Comparison of ENCODE assay signal across 18 cellular contexts in the genomic region with DNA sequence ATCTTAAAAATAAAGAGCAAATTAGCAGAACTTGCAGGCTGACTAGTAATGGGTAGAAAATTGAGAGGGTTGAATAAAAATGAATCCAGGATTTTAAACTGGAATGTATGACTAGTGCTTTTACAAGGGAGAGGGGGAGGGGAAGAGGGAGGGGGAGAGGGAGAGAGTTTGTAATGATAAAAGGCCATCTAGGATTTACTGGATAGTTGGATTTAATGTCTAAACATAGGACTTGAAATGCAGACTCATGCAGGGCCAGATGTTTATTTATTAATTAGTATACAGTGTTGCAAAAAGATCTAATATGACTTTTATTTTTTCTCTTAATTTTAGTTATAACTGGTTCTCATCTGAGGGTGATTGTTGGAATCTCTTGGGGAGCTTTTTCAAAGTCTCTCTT. TPM values are rescaled to one million over a fixed set of nuclear protein-coding genes. Genes with fewer than 3 reads are reported as not detected.
DNase-seq lines count a peak whose midpoint lies in the region; ATAC-seq and TF ChIP-seq lines count a peak whose summit lies in the region.
"Had no signal": no experiment of that assay in that cellular context is flagged by ENCODE, and none has a peak within 500 bp of the region (broad histone marks: within the 10 kb centered on the region; RNA-seq: fewer than 3 reads in every experiment).

No MANE protein-coding gene starts in this region.

- CTCF ChIA-PET in SK-N-SH (lab: Yijun Ruan, JAX): interaction anchor here (0.8 to 1.8 kb wide), 2 partner anchors 8 to 14 kb away, joined by 3 to 4 read pairs; no protein-coding TSS in a partner anchor

- TF ChIP-seq RAD21 in SK-N-SH (IDR thresholded peaks at IDR 0.05; ENCODE audit: low read length): no peak

- H3K4me3 ChIP-seq in SK-N-SH (ENCODE audit: low read depth in 2 of 2, low read length in 1 of 2) (no peak overlapping the region), SK-N-MC (no peak overlapping the region)
- H3K4me3 ChIP-seq: MG63 had no signal

- ATAC-seq in SK-N-SH treated with all-trans-retinoic acid at 6 μM for 48 hours: no peak
- no peak for ATAC-seq in memory B cell (ENCODE audit: low read depth)
- no peak for ATAC-seq in effector memory CD8-positive, alpha-beta T cell (replicated peaks)

- H3K4me3 Mint-ChIP-seq in memory B cell: no peak overlapping the region
- H3K4me3 Mint-ChIP-seq in activated T-cell treated with anti-CD3 and anti-CD28 coated beads, Interleukin-2, amount 50 U/mL, for 24 hours: no peak overlapping the region
- no peak overlapping the region for H3K4me3 Mint-ChIP-seq in effector memory CD8-positive, alpha-beta T cell
- H3K4me3 Mint-ChIP-seq: CD14-positive monocyte had no signal

- H3K9ac ChIP-seq in SK-N-SH (no peak overlapping the region), SK-N-MC (ENCODE audit: insufficient read length) (no peak overlapping the region)

- peak overlapping the region; percentile 31 for H3K27ac Mint-ChIP-seq in memory B cell
- H3K27ac Mint-ChIP-seq in activated T-cell treated with anti-CD3 and anti-CD28 coated beads, Interleukin-2, amount 50 U/mL, for 24 hours: no peak overlapping the region
- H3K27ac Mint-ChIP-seq in effector memory CD8-positive, alpha-beta T cell: no peak overlapping the region
- H3K27ac Mint-ChIP-seq: CD14-positive monocyte had no signal

- no peak overlapping the region for H3K27ac ChIP-seq in SK-N-SH (ENCODE audit: low read depth in 2 of 2, low read length in 1 of 2)
- H3K27ac ChIP-seq in SK-N-MC: peak overlapping the region; percentile 28; the same call in 1 of the 2 replicates

- no peaks in the 10 kb centered on the region for H3K9me2 ChIP-seq in SK-N-SH

- peaks cover 12 to 33% of the 10 kb centered on the region in 2 experiments; a peak in 3 of 4 replicates for H3K4me1 ChIP-seq in SK-N-SH (ENCODE audit: control insufficient read depth in 1 of 2, insufficient read depth in 2 of 2, low read depth in 1 of 2, low read length in 1 of 2)

- peaks cover 12% of the 10 kb centered on the region for H3F3A ChIP-seq in SK-N-SH (replicated peaks; ENCODE audit: insufficient read depth)

- H3K9me3 Mint-ChIP-seq in memory B cell: no peaks in the 10 kb centered on the region
- H3K9me3 Mint-ChIP-seq in activated T-cell treated with anti-CD3 and anti-CD28 coated beads, Interleukin-2, amount 50 U/mL, for 24 hours: no peaks in the 10 kb centered on the region
- no peaks in the 10 kb centered on the region for H3K9me3 Mint-ChIP-seq in effector memory CD8-positive, alpha-beta T cell
- H3K9me3 Mint-ChIP-seq: CD14-positive monocyte had no signal

- peaks cover 3% of the 10 kb centered on the region for H3K36me3 Mint-ChIP-seq in memory B cell
- H3K36me3 Mint-ChIP-seq in activated T-cell treated with anti-CD3 and anti-CD28 coated beads, Interleukin-2, amount 50 U/mL, for 24 hours (ENCODE audit: low read depth): peaks cover 59% of the 10 kb centered on the region
- peaks cover 27% of the 10 kb centered on the region for H3K36me3 Mint-ChIP-seq in effector memory CD8-positive, alpha-beta T cell (ENCODE audit: insufficient read depth)

- H3K36me3 ChIP-seq in SK-N-SH (replicated peaks in 1 of 2; ENCODE audit: control insufficient read depth in 1 of 2, insufficient read depth in 2 of 2, low read length in 1 of 2): peaks cover 24 to 35% of the 10 kb centered on the region in 2 experiments
- peaks cover 39% of the 10 kb centered on the region for H3K36me3 ChIP-seq in SK-N-MC (ENCODE audit: insufficient read depth, low read length)

- POLR2A ChIA-PET in SK-N-SH (lab: Yijun Ruan, JAX): no interaction called here

- peaks cover 27% of the 10 kb centered on the region for H3K4me1 Mint-ChIP-seq in memory B cell
- H3K4me1 Mint-ChIP-seq in activated T-cell treated with anti-CD3 and anti-CD28 coated beads, Interleukin-2, amount 50 U/mL, for 24 hours (ENCODE audit: low read depth): peaks cover 55% of the 10 kb centered on the region
- peaks cover 33 to 50% of the 10 kb centered on the region in 2 donors for H3K4me1 Mint-ChIP-seq in effector memory CD8-positive, alpha-beta T cell (ENCODE audit: low read depth in 2 of 2)

- H3K4me2 ChIP-seq in SK-N-SH: 0 out of 2 replicates have a peak overlapping the region, but pooled peaks have one; percentile 81

- H3K79me2 ChIP-seq in SK-N-SH (ENCODE audit: insufficient read depth): peaks cover 92% of the 10 kb centered on the region

- H4K20me1 ChIP-seq in SK-N-SH (ENCODE audit: insufficient read depth): peaks cover 84% of the 10 kb centered on the region

- no peaks in the 10 kb centered on the region for H3K27me3 ChIP-seq in SK-N-SH (ENCODE audit: insufficient read depth)
- H3K27me3 ChIP-seq: MG63 had no signal

- TF ChIP-seq EP300 in SK-N-SH (IDR thresholded peaks at IDR 0.05; ENCODE audit: borderline replicate concordance in 1 of 2, low read depth in 1 of 2, low read length in 1 of 2): no peak

- H3K27me3 Mint-ChIP-seq in memory B cell: no peaks in the 10 kb centered on the region
- H3K27me3 Mint-ChIP-seq in activated T-cell treated with anti-CD3 and anti-CD28 coated beads, Interleukin-2, amount 50 U/mL, for 24 hours: no peaks in the 10 kb centered on the region
- no peaks in the 10 kb centered on the region for H3K27me3 Mint-ChIP-seq in effector memory CD8-positive, alpha-beta T cell

- H2AFZ ChIP-seq in SK-N-SH (ENCODE audit: low read depth): no peak overlapping the region

- no peak for TF ChIP-seq CTCF in SK-N-SH (IDR thresholded peaks at IDR 0.05)

- H3K9me3 ChIP-seq in SK-N-SH (no peaks in the 10 kb centered on the region), SK-N-MC (ENCODE audit: low read depth, low read length) (no peaks in the 10 kb centered on the region)
- H3K9me3 ChIP-seq: Caco-2, MG63 had no signal

- DNase-seq in SK-N-SH: no peak
- no peak for DNase-seq in SK-N-MC (ENCODE audit: low read depth, low spot score)
- no peak for DNase-seq in memory B cell (ENCODE audit: low spot score in 2 of 2)
- no peak for DNase-seq in ecto neural progenitor cell (ENCODE audit: low spot score)
- no peak for DNase-seq in activated T-cell treated with anti-CD3 and anti-CD28 coated beads, Interleukin-2, amount 50 U/mL, for 24 hours
- no peak for DNase-seq in effector memory CD8-positive, alpha-beta T cell
- no peak for DNase-seq in NCI-H1436 (lab: John Stamatoyannopoulos, UW)
- DNase-seq: Caco-2, DMS79, GDM1, KG1, MG63, NCI-H1105, NCI-H187, NCI-H446, SIG-M5 had no signal

TF ChIP-seq in SK-N-SH, 30 proteins besides CTCF, POLR2A, EP300 and RAD21 (continues in another document):
- TF ChIP-seq, protein P1, sequence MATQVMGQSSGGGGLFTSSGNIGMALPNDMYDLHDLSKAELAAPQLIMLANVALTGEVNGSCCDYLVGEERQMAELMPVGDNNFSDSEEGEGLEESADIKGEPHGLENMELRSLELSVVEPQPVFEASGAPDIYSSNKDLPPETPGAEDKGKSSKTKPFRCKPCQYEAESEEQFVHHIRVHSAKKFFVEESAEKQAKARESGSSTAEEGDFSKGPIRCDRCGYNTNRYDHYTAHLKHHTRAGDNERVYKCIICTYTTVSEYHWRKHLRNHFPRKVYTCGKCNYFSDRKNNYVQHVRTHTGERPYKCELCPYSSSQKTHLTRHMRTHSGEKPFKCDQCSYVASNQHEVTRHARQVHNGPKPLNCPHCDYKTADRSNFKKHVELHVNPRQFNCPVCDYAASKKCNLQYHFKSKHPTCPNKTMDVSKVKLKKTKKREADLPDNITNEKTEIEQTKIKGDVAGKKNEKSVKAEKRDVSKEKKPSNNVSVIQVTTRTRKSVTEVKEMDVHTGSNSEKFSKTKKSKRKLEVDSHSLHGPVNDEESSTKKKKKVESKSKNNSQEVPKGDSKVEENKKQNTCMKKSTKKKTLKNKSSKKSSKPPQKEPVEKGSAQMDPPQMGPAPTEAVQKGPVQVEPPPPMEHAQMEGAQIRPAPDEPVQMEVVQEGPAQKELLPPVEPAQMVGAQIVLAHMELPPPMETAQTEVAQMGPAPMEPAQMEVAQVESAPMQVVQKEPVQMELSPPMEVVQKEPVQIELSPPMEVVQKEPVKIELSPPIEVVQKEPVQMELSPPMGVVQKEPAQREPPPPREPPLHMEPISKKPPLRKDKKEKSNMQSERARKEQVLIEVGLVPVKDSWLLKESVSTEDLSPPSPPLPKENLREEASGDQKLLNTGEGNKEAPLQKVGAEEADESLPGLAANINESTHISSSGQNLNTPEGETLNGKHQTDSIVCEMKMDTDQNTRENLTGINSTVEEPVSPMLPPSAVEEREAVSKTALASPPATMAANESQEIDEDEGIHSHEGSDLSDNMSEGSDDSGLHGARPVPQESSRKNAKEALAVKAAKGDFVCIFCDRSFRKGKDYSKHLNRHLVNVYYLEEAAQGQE (IDR thresholded peaks at IDR 0.05; ENCODE audit: low read depth, low read length): no peak
- no peak for TF ChIP-seq MXI1 (IDR thresholded peaks at IDR 0.05; ENCODE audit: low read depth, low read length)
- TF ChIP-seq YY1 (IDR thresholded peaks at IDR 0.05; ENCODE audit: low read depth): no peak

TF ChIP-seq in SK-N-SH treated with all-trans-retinoic acid at 6 μM for 48 hours, 23 proteins besides CTCF, POLR2A, EP300 and RAD21 (continues in another document):
- TF ChIP-seq, protein P2, sequence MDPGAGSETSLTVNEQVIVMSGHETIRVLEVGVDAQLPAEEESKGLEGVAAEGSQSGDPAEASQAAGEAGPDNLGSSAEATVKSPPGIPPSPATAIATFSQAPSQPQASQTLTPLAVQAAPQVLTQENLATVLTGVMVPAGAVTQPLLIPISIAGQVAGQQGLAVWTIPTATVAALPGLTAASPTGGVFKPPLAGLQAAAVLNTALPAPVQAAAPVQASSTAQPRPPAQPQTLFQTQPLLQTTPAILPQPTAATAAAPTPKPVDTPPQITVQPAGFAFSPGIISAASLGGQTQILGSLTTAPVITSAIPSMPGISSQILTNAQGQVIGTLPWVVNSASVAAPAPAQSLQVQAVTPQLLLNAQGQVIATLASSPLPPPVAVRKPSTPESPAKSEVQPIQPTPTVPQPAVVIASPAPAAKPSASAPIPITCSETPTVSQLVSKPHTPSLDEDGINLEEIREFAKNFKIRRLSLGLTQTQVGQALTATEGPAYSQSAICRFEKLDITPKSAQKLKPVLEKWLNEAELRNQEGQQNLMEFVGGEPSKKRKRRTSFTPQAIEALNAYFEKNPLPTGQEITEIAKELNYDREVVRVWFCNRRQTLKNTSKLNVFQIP (CRISPR knock-in tag; IDR thresholded peaks at IDR 0.05; ENCODE audit: borderline replicate concordance, low read depth): no peak
- TF ChIP-seq, protein P3, sequence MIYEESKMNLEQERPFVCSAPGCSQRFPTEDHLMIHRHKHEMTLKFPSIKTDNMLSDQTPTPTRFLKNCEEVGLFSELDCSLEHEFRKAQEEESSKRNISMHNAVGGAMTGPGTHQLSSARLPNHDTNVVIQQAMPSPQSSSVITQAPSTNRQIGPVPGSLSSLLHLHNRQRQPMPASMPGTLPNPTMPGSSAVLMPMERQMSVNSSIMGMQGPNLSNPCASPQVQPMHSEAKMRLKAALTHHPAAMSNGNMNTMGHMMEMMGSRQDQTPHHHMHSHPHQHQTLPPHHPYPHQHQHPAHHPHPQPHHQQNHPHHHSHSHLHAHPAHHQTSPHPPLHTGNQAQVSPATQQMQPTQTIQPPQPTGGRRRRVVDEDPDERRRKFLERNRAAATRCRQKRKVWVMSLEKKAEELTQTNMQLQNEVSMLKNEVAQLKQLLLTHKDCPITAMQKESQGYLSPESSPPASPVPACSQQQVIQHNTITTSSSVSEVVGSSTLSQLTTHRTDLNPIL (CRISPR knock-in tag; IDR thresholded peaks at IDR 0.05; ENCODE audit: low read depth): no peak
- TF ChIP-seq ZC3H10 (CRISPR knock-in tag; IDR thresholded peaks at IDR 0.05): no peak

RNA-seq across cellular contexts. Expression of a gene that starts 4.3 kb away (rescaled TPM):
- polyA plus RNA-seq in SK-N-SH (2012; rRNA removed): 16.4 and 18.0 TPM in 2 replicates
- 17.5 and 19.3 TPM in 2 replicates for polyA plus RNA-seq in SK-N-SH (2012; cell fraction: cytosol; rRNA removed)
- 16.1 and 24.0 TPM in 2 replicates for polyA plus RNA-seq in SK-N-SH (2012; cell fraction: nucleus; rRNA removed)
